In genomic region chr16:56824335-56824734, GRCh38 we compare ENCODE assay signal across 10 cellular contexts. TPM values are rescaled to one million over a fixed set of nuclear protein-coding genes. Genes with fewer than 3 reads are reported as not detected.
A peak's percentile ranks its signal among the peaks of the same experiment; 100 is the strongest.
DNase-seq lines count a peak whose midpoint lies in the region; ATAC-seq and TF ChIP-seq lines count a peak whose summit lies in the region.
"Had no signal": no experiment of that assay in that cellular context is flagged by ENCODE, and none has a peak within 500 bp of the region (broad histone marks: within the 10 kb centered on the region; RNA-seq: fewer than 3 reads in every experiment).

No MANE protein-coding gene starts in this region.

- ATAC-seq in left colon, result peak; percentile 97
- no peak for ATAC-seq in gastroesophageal sphincter
- no peak for ATAC-seq in naive thymus-derived CD4-positive, alpha-beta T cell
- no peak for ATAC-seq in HG02981 (IDR thresholded peaks at IDR 0.05; ENCODE audit: unreplicated experiment)

- peaks cover 0 to 54% (median 14%) of the 10 kb centered on the region in 5 donors for H3K36me3 Mint-ChIP-seq in naive thymus-derived CD4-positive, alpha-beta T cell

- DNase-seq in AG04449 (ENCODE audit: low read depth, low spot score) (no peak), HT1080 (ENCODE audit: low read depth) (peak; percentile 10), WERI-Rb-1 (peak; percentile 14), left colon (peak; percentile 60 to 62), KBM-7 (no peak)
- DNase-seq in naive thymus-derived CD4-positive, alpha-beta T cell, result no peak

- H3K27ac ChIP-seq in WERI-Rb-1, result no peak overlapping the region
- H3K27ac ChIP-seq in gastroesophageal sphincter, result no peak overlapping the region
- no peak overlapping the region for H3K27ac ChIP-seq in naive thymus-derived CD4-positive, alpha-beta T cell (ENCODE audit: low read depth, low read length)
- H3K27ac ChIP-seq: vagina had no signal

- no peaks in the 10 kb centered on the region for H3K9me3 Mint-ChIP-seq in naive thymus-derived CD4-positive, alpha-beta T cell
- H3K9me3 Mint-ChIP-seq: IgD-negative memory B cell had no signal

- CTCF ChIA-PET in AG04449 (lab: Yijun Ruan, JAX), result interaction anchor here (0.7 to 3.0 kb wide), 7 partner anchors 8 to 287 kb away, joined by 3 to 13 read pairs (median 3); no protein-coding TSS in a partner anchor
- CTCF ChIA-PET in naive thymus-derived CD4-positive, alpha-beta T cell (lab: Charles Lee), result interaction anchor here (0.7 kb wide), 2 partner anchors 327 to 593 kb away, joined by 3 to 9 read pairs; no protein-coding TSS in a partner anchor

- no peak overlapping the region for H3K4me3 ChIP-seq in AG04449 (ENCODE audit: low read depth, low read length)
- no peak overlapping the region for H3K4me3 ChIP-seq in WERI-Rb-1 (ENCODE audit: low read depth, low read length)
- H3K4me3 ChIP-seq in gastroesophageal sphincter, result no peak overlapping the region
- H3K4me3 ChIP-seq in naive thymus-derived CD4-positive, alpha-beta T cell (ENCODE audit: low read length), result no peak overlapping the region
- H3K4me3 ChIP-seq: vagina had no signal

- POLR2A ChIA-PET in AG04449 (lab: Yijun Ruan, JAX), result no interaction called here
- POLR2A ChIA-PET in naive thymus-derived CD4-positive, alpha-beta T cell (lab: Charles Lee), result interaction anchor here (0.7 kb wide), 1 partner anchor 32 kb away, joined by 5 read pairs; no protein-coding TSS in a partner anchor

- no peaks in the 10 kb centered on the region for H3K9me3 ChIP-seq in WERI-Rb-1 (ENCODE audit: severe bottlenecking)
- no peaks in the 10 kb centered on the region for H3K9me3 ChIP-seq in gastroesophageal sphincter
- no peaks in the 10 kb centered on the region for H3K9me3 ChIP-seq in naive thymus-derived CD4-positive, alpha-beta T cell (ENCODE audit: control insufficient read depth in 2 of 3, low read length in 3 of 3)
- H3K9me3 ChIP-seq: vagina had no signal

- intact Hi-C loops in left colon (cut with DNase I, micrococcal nuclease), result no loop called here
- intact Hi-C loops in naive thymus-derived CD4-positive, alpha-beta T cell (cut with micrococcal nuclease), result no loop called here

- no peaks in the 10 kb centered on the region for H3K27me3 Mint-ChIP-seq in naive thymus-derived CD4-positive, alpha-beta T cell
- H3K27me3 Mint-ChIP-seq: IgD-negative memory B cell had no signal

- H3K4me1 Mint-ChIP-seq in naive thymus-derived CD4-positive, alpha-beta T cell, result peaks cover 0 to 13% (median 3%) of the 10 kb centered on the region in 7 donors
- H3K4me1 Mint-ChIP-seq: IgD-negative memory B cell had no signal

- WGBS in gastroesophageal sphincter (ENCODE audit: low coverage in 1 of 2), 2 donors, result 63 to 86% methylated on average over 1 to 3 of the region's 3 CpGs

- no peak for TF ChIP-seq EP300 in gastroesophageal sphincter (IDR thresholded peaks at IDR 0.05)

- H3K27ac Mint-ChIP-seq in naive thymus-derived CD4-positive, alpha-beta T cell, result no peak overlapping the region

- TF ChIP-seq POLR2A in gastroesophageal sphincter (IDR thresholded peaks at IDR 0.05), result no peak

- peaks cover 43% of the 10 kb centered on the region for H3K36me3 ChIP-seq in WERI-Rb-1
- H3K36me3 ChIP-seq in gastroesophageal sphincter, result peaks cover 0 to 76% of the 10 kb centered on the region in 2 donors
- H3K36me3 ChIP-seq in naive thymus-derived CD4-positive, alpha-beta T cell (ENCODE audit: control insufficient read depth in 2 of 3, insufficient read depth in 3 of 3, low read length in 3 of 3), result peaks cover 0 to 50% (median 3%) of the 10 kb centered on the region in 3 experiments

- H3K27me3 ChIP-seq in WERI-Rb-1 (ENCODE audit: insufficient read depth, low read depth, severe bottlenecking) (no peaks in the 10 kb centered on the region), gastroesophageal sphincter (no peaks in the 10 kb centered on the region)
- H3K27me3 ChIP-seq in naive thymus-derived CD4-positive, alpha-beta T cell (ENCODE audit: control insufficient read depth in 2 of 2, insufficient read depth in 2 of 2, low read length in 2 of 2), result no peaks in the 10 kb centered on the region
- H3K27me3 ChIP-seq: vagina had no signal

- in situ Hi-C loops in KBM-7 (cut with MboI; ENCODE audit: low pct_unique_long_range_greater_than_20kb, low sequenced_read_pairs), result no loop called here

- no peaks in the 10 kb centered on the region for H3K4me1 ChIP-seq in gastroesophageal sphincter
- no peaks in the 10 kb centered on the region for H3K4me1 ChIP-seq in naive thymus-derived CD4-positive, alpha-beta T cell (ENCODE audit: control insufficient read depth in 2 of 2, insufficient read depth in 2 of 2, low read length in 2 of 2)
- H3K4me1 ChIP-seq: vagina had no signal

- no peak overlapping the region for H3K4me3 Mint-ChIP-seq in naive thymus-derived CD4-positive, alpha-beta T cell
- H3K4me3 Mint-ChIP-seq: IgD-negative memory B cell had no signal

- TF ChIP-seq CTCF in AG04449 (IDR thresholded peaks at IDR 0.05; ENCODE audit: insufficient read depth, low read length, missing control alignments) (peak; percentile 1), WERI-Rb-1 (IDR thresholded peaks at IDR 0.05; ENCODE audit: low read depth, low read length) (0 out of 2 replicates have a peak, but pooled peaks have one; percentile 16), gastroesophageal sphincter (IDR thresholded peaks at IDR 0.05) (no peak)

RNA-seq across cellular contexts. Expression of gene SLC12A3, which starts 40.7 kb away (rescaled TPM):
- total RNA-seq in HT1080 (2014; rRNA removed; shearing (Covaris generic)), result not detected in 2 replicates
- not detected in 2 replicates for polyA plus RNA-seq in HT1080 (2015; cell fraction: cytosol; rRNA removed)
- not detected in 2 replicates for polyA plus RNA-seq in HT1080 (2015; cell fraction: nucleus; rRNA removed)
- total RNA-seq in left colon (under 1 TPM in 1 of 2 donors, not detected in 1; 0.11 TPM), gastroesophageal sphincter (not detected)
- under 1 TPM in 2 of 5 experiments, not detected in 3; 0.08 to 0.49 TPM for total RNA-seq in naive thymus-derived CD4-positive, alpha-beta T cell
- polyA plus RNA-seq in naive thymus-derived CD4-positive, alpha-beta T cell, result not detected
- total RNA-seq: vagina had no signal

Comparison
In these comparisons a context has a peak if more than half of its experiments do, and no peak if none do; other contexts are left out.
1. DNase-seq: peak in HT1080 (single experiment), WERI-Rb-1 (single experiment) and left colon (2 of 2); none in AG04449 (single experiment), naive thymus-derived CD4-positive, alpha-beta T cell (0 of 9) and KBM-7 (single experiment).
2. CTCF ChIP-seq: peak in AG04449 (single experiment) and WERI-Rb-1 (single experiment); none in gastroesophageal sphincter (0 of 4).